ENCODE assay signal across 13 cellular contexts in the genomic region with DNA sequence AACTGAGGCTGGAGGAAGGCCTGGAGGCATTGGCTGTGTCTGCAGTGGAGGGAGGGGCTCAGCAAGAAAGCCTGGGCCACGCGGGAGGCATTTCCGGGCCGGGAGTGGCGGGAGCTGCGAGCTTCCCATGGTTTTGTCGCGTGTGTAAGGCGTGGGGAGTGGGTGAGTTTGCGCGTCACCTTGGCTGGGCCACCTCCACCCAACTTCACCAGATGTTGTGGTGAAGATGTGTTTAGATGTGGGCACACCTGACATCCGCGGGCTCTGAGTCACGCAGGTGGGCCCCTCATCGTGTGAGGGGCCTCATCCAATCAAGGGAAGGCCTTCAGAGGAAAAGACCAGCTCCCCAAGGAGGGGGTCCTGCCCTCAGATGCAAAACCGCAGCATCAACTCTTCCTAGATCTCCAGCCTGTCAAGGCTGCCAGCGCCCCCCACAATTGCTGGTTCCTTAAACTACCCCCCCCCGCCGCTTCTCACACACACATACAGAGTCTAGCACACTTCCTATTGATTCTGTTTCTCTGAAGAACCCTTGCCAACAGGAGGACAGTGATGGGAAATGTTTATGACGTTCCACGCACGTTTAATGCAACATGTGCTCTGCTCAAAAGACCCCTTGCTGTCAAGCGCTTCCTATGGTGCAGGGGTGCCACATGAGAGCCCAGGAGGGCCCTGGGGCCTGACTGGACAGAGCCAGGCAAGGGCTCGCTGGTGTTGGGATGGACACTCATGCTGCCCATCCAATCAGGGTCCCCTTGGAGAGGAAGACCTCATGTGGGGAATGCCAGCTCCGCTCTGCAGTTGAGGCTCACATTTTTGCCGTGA. TPM values are rescaled to one million over a fixed set of nuclear protein-coding genes. Genes with fewer than 3 reads are reported as not detected.
A peak's percentile ranks its signal among the peaks of the same experiment; 100 is the strongest.
DNase-seq lines count a peak whose midpoint lies in the region; ATAC-seq and TF ChIP-seq lines count a peak whose summit lies in the region.
"Had no signal": no experiment of that assay in that cellular context is flagged by ENCODE, and none has a peak within 500 bp of the region (broad histone marks: within the 10 kb centered on the region; RNA-seq: fewer than 3 reads in every experiment).

No MANE protein-coding gene starts in this region.

- peaks cover 21 to 33% (median 25%) of the 10 kb centered on the region in 3 donors for H3K4me1 Mint-ChIP-seq in T-cell

- CTCF ChIA-PET in T-cell (lab: Charles Lee) = no interaction called here

- ATAC-seq in T-cell (replicated peaks in 1 of 4) (peak; percentile 83 to 93 (median 89)), GM18519 (IDR thresholded peaks at IDR 0.05; ENCODE audit: low FRiP score, unreplicated experiment) (no peak)
- ATAC-seq: Panc1 had no signal

- POLR2A ChIA-PET in T-cell (lab: Charles Lee) = no interaction called here

- H3K27ac Mint-ChIP-seq in T-cell = peak overlapping the region; percentile 55 to 81

- intact Hi-C loops in uterus (cut with DNase I; ENCODE audit: low total_unique reads) = no loop called here

- DNase-seq in T-cell (peak; percentile 9 to 78 (median 50)), dedifferentiated amniotic fluid mesenchymal stem cell (ENCODE audit: extremely low spot score) (no peak), uterus (no peak)
- DNase-seq in activated CD8-positive, alpha-beta memory T cell treated with anti-CD3 and anti-CD28 coated beads, Interleukin-2, amount 50 U/mL, for 1 hour (ENCODE audit: extremely low read depth) = peak; percentile 40
- DNase-seq in effector CD8-positive, alpha-beta T cell (lab: John Stamatoyannopoulos, UW) = peak; percentile 14
- DNase-seq in stimulated activated CD8-positive, alpha-beta memory T cell treated with anti-CD3 and anti-CD28 coated beads, Interleukin-4, amount 100 ng/mL, for 4 hours (ENCODE audit: low read depth in 2 of 2, low spot score in 1 of 2) = peak; percentile 13 to 16
- DNase-seq: esophagus squamous epithelium, NCI-H1048, thyroid gland had no signal

- H3K27me3 ChIP-seq in uterus = peaks cover 0 to 4% of the 10 kb centered on the region in 2 donors
- H3K27me3 ChIP-seq: ovary, thyroid gland had no signal

- H3K9me3 Mint-ChIP-seq in T-cell = no peaks in the 10 kb centered on the region

- H3K27ac ChIP-seq in uterus = no peak overlapping the region
- H3K27ac ChIP-seq: esophagus squamous epithelium, ovary, thyroid gland had no signal

- no peak for TF ChIP-seq CTCF in uterus (IDR thresholded peaks at IDR 0.05)

- no peaks in the 10 kb centered on the region for H3K9me3 ChIP-seq in uterus
- H3K9me3 ChIP-seq: esophagus squamous epithelium, ovary, thyroid gland had no signal

- TF ChIP-seq POLR2A in uterus (IDR thresholded peaks at IDR 0.05) = no peak

- H3K4me3 ChIP-seq in uterus = no peak overlapping the region
- H3K4me3 ChIP-seq: esophagus squamous epithelium, ovary, thyroid gland had no signal

- H3K36me3 Mint-ChIP-seq in T-cell = no peaks in the 10 kb centered on the region

- peaks cover 0 to 5% of the 10 kb centered on the region in 2 donors for H3K27me3 Mint-ChIP-seq in T-cell

- no peaks in the 10 kb centered on the region for H3K4me1 ChIP-seq in uterus
- H3K4me1 ChIP-seq: thyroid gland had no signal

- peak overlapping the region in 1 of 3 donors; percentile 59 for H3K4me3 Mint-ChIP-seq in T-cell

- H3K36me3 ChIP-seq in uterus = no peaks in the 10 kb centered on the region
- H3K36me3 ChIP-seq: esophagus squamous epithelium, ovary, thyroid gland had no signal

RNA-seq across cellular contexts. Expression of a gene that starts 11.9 kb away (rescaled TPM):
- total RNA-seq in T-cell (not detected), uterus (not detected)
- total RNA-seq: esophagus squamous epithelium, NCI-H460, ovary had no signal

RNA-seq across cellular contexts. Expression of a gene that starts 35.8 kb away (rescaled TPM):
- total RNA-seq in T-cell (under 1 TPM in 4 of 5 donors, not detected in 1; 0.15 to 0.70 (median 0.24) TPM), uterus (1 to 10 TPM in 1 of 4 donors, under 1 TPM in 2, not detected in 1; 0.26 to 7.7 (median 0.35) TPM)

Comparison
In these comparisons a context has a peak if more than half of its experiments do, and no peak if none do; other contexts are left out.
1. DNase-seq: peak in T-cell (34 of 34), activated CD8-positive, alpha-beta memory T cell treated with anti-CD3 and anti-CD28 coated beads, Interleukin-2, amount 50 U/mL, for 1 hour (single experiment), effector CD8-positive, alpha-beta T cell (single experiment) and stimulated activated CD8-positive, alpha-beta memory T cell treated with anti-CD3 and anti-CD28 coated beads, Interleukin-4, amount 100 ng/mL, for 4 hours (2 of 2); none in dedifferentiated amniotic fluid mesenchymal stem cell (single experiment) and uterus (0 of 2).